ENCODE assay signal across 1 cellular context in genomic region chr7:54541941-54542618, GRCh38.
TF ChIP-seq lines count a peak whose summit lies in the region.

TSS of gene VSTM2A (plus strand) at chr7:54542375. CDS start at chr7:54542731, 356 bp downstream.

TF ChIP-seq in GM23338, 12 proteins besides CTCF, POLR2A, EP300 and RAD21 (continued from another document):
- TF ChIP-seq ZNF462 (CRISPR knock-in tag; IDR thresholded peaks at IDR 0.05), result no peak
- TF ChIP-seq NANOG (IDR thresholded peaks at IDR 0.05; ENCODE audit: borderline replicate concordance), result no peak
- TF ChIP-seq STAT1 (IDR thresholded peaks at IDR 0.05; ENCODE audit: unreplicated experiment), result no peak
- no peak for TF ChIP-seq ZNF114 (CRISPR knock-in tag; IDR thresholded peaks at IDR 0.05)
- TF ChIP-seq POLR2AphosphoS5 (IDR thresholded peaks at IDR 0.05; ENCODE audit: low read depth), result no peak
